Comparison of ENCODE assay signal across 22 cellular contexts in genomic region chr3:78023257-78023656, GRCh38.
DNase-seq lines count a peak whose midpoint lies in the region; ATAC-seq, FAIRE-seq and TF ChIP-seq lines count a peak whose summit lies in the region.
"Had no signal": no experiment of that assay in that cellular context is flagged by ENCODE, and none has a peak within 500 bp of the region (broad histone marks: within the 10 kb centered on the region; RNA-seq: fewer than 3 reads in every experiment).

No MANE protein-coding gene starts in this region.

- POLR2A ChIA-PET in A549 (lab: Yijun Ruan, JAX) (no interaction called here), IMR-90 (lab: Charles Lee; ENCODE audit: unreplicated experiment) (no interaction called here), K562 (lab: Yijun Ruan, JAX) (no interaction called here)

- FAIRE-seq in A549 (lab: Jason Lieb, UNC): no peak
- FAIRE-seq in K562 (lab: Jason Lieb, UNC): no peak
- FAIRE-seq: A204.1, GM12891, GM18507 had no signal

- H4K5ac ChIP-seq in IMR-90 (ENCODE audit: low read depth, low read length): no peak overlapping the region

- no peak overlapping the region for H3K14ac ChIP-seq in IMR-90 (replicated peaks; ENCODE audit: low read depth, low read length)

- H3K4me1 ChIP-seq in A549 (no peaks in the 10 kb centered on the region), IMR-90 (ENCODE audit: control insufficient read depth, insufficient read depth, low read length) (no peaks in the 10 kb centered on the region), K562 (replicated peaks in 1 of 2; ENCODE audit: control insufficient read depth in 2 of 2, insufficient read depth in 2 of 2, low read length in 2 of 2) (no peaks in the 10 kb centered on the region)
- H3K4me1 ChIP-seq: BLaER1 treated with 17β-estradiol and CSF1 and Interleukin-3, amounts not matched to agents 10 nM and 100 nM had no signal

- H3K9me3 Mint-ChIP-seq in activated naive CD8-positive, alpha-beta T cell treated with anti-CD3 and anti-CD28 coated beads, Interleukin-2, amount 50 U/mL, for 24 hours: peaks cover 18% of the 10 kb centered on the region

- intact Hi-C loops in IMR-90 (cut with micrococcal nuclease): no loop called here
- intact Hi-C loops in K562 (cut with micrococcal nuclease): no loop called here

- H3K4me3 ChIP-seq in A549 (no peak overlapping the region), IMR-90 (ENCODE audit: insufficient read depth, low read depth, low read length) (no peak overlapping the region), K562 (no peak overlapping the region)
- H3K4me3 ChIP-seq: BLaER1 treated with 17β-estradiol and CSF1 and Interleukin-3, amounts not matched to agents 10 nM and 100 nM had no signal

- H3K27me3 Mint-ChIP-seq in activated naive CD8-positive, alpha-beta T cell treated with anti-CD3 and anti-CD28 coated beads, Interleukin-2, amount 50 U/mL, for 24 hours: no peaks in the 10 kb centered on the region
- H3K27me3 Mint-ChIP-seq: CD4-positive, alpha-beta memory T cell had no signal

- ATAC-seq in A549: no peak
- ATAC-seq in IMR-90 (ENCODE audit: low read depth): no peak
- ATAC-seq in K562: no peak
- ATAC-seq in activated naive CD8-positive, alpha-beta T cell treated with anti-CD3 and anti-CD28 coated beads, Interleukin-2, amount 50 U/mL, for 24 hours: no peak

- H3K27me3 ChIP-seq in IMR-90 (ENCODE audit: control insufficient read depth, insufficient read depth, low read length) (no peaks in the 10 kb centered on the region), K562 (ENCODE audit: control insufficient read depth in 2 of 2, insufficient read depth in 2 of 2, low read length in 2 of 2) (no peaks in the 10 kb centered on the region)
- H3K27me3 ChIP-seq: BE2C; BLaER1 treated with 17β-estradiol and CSF1 and Interleukin-3, amounts not matched to agents 10 nM and 100 nM had no signal

- H2AK9ac ChIP-seq in IMR-90 (replicated peaks; ENCODE audit: low read depth, low read length, poor library complexity): no peak overlapping the region

- H2BK120ac ChIP-seq in IMR-90 (ENCODE audit: low read depth, low read length): no peak overlapping the region

- H3K9ac ChIP-seq in IMR-90 (ENCODE audit: low read depth, low read length): no peak overlapping the region
- H3K9ac ChIP-seq in K562 (ENCODE audit: insufficient read depth in 1 of 2, low read depth in 2 of 2, low read length in 2 of 2): no peak overlapping the region
- H3K9ac ChIP-seq: BLaER1 treated with 17β-estradiol and CSF1 and Interleukin-3, amounts not matched to agents 10 nM and 100 nM had no signal

- H3K4me2 ChIP-seq in A549 (no peak overlapping the region), IMR-90 (ENCODE audit: low read depth, low read length) (no peak overlapping the region), K562 (ENCODE audit: insufficient read depth, low read length) (no peak overlapping the region)
- H3K4me2 ChIP-seq: BLaER1 treated with 17β-estradiol and CSF1 and Interleukin-3, amounts not matched to agents 10 nM and 100 nM had no signal

- H4K20me1 ChIP-seq in IMR-90 (ENCODE audit: insufficient read depth, low read length) (no peaks in the 10 kb centered on the region), K562 (replicated peaks; ENCODE audit: control insufficient read depth, insufficient read depth, low read length) (no peaks in the 10 kb centered on the region)
- H4K20me1 ChIP-seq: BLaER1 treated with 17β-estradiol and CSF1 and Interleukin-3, amounts not matched to agents 10 nM and 100 nM had no signal

- no peak overlapping the region for H2AFZ ChIP-seq in IMR-90 (replicated peaks; ENCODE audit: low read length, poor library complexity)
- no peak overlapping the region for H2AFZ ChIP-seq in K562 (ENCODE audit: low read depth, low read length)

- H3K9me1 ChIP-seq in IMR-90 (ENCODE audit: insufficient read depth, low read length) (no peaks in the 10 kb centered on the region), K562 (ENCODE audit: control insufficient read depth, insufficient read depth, low read length) (no peaks in the 10 kb centered on the region)

- dilution Hi-C loops in IMR-90 (cut with HindIII; ENCODE audit: low sequenced_read_pairs, unreplicated experiment): no loop called here

- DNase-seq in A549 (ENCODE audit: low read depth in 1 of 2, low spot score in 1 of 2): no peak
- no peak for DNase-seq in IMR-90
- DNase-seq in K562 (ENCODE audit: extremely low read depth in 1 of 4, low spot score in 3 of 4): no peak
- no peak for DNase-seq in GM19240 (ENCODE audit: insufficient read length, low spot score)
- DNase-seq in pons (ENCODE audit: low spot score): no peak
- no peak for DNase-seq in activated naive CD8-positive, alpha-beta T cell treated with anti-CD3 and anti-CD28 coated beads, Interleukin-2, amount 50 U/mL, for 24 hours
- DNase-seq: ACHN; AML-193; BE2C; Calu3; CD4-positive, alpha-beta memory T cell; COR-L47; DMS53; DMS79 treated with DMSO at 0.1 percent for 48 hours; GF-D8; GOT3; H7; HCEC 1CT had no signal

- no peaks in the 10 kb centered on the region for H3K9me3 ChIP-seq in A549
- H3K9me3 ChIP-seq in IMR-90 (ENCODE audit: control insufficient read depth, insufficient read depth, low read length): no peaks in the 10 kb centered on the region
- H3K9me3 ChIP-seq in K562 (replicated peaks; ENCODE audit: control insufficient read depth, insufficient read depth, low read depth, low read length): no peaks in the 10 kb centered on the region
- H3K9me3 ChIP-seq: BE2C; BLaER1 treated with 17β-estradiol and CSF1 and Interleukin-3, amounts not matched to agents 10 nM and 100 nM had no signal

- H3K4me1 Mint-ChIP-seq in activated naive CD8-positive, alpha-beta T cell treated with anti-CD3 and anti-CD28 coated beads, Interleukin-2, amount 50 U/mL, for 24 hours: no peaks in the 10 kb centered on the region
- H3K4me1 Mint-ChIP-seq: CD4-positive, alpha-beta memory T cell had no signal

- no peak for TF ChIP-seq RAD21 in A549 (conservative IDR thresholded peaks at IDR 0.05 in 1 of 2, IDR thresholded peaks at IDR 0.05 in 1 of 2)
- no peak for TF ChIP-seq RAD21 in IMR-90 (IDR thresholded peaks at IDR 0.05; ENCODE audit: low read length)
- TF ChIP-seq RAD21 in K562 (CRISPR knock-in tag; conservative IDR thresholded peaks at IDR 0.05 in 1 of 2, IDR thresholded peaks at IDR 0.05 in 1 of 2): no peak

- no peak overlapping the region for H3K18ac ChIP-seq in IMR-90 (ENCODE audit: low read depth, low read length)

- no peak overlapping the region for H4K91ac ChIP-seq in IMR-90 (ENCODE audit: insufficient read depth, low read depth, low read length)

- TF ChIP-seq CTCF in A549 (IDR thresholded peaks at IDR 0.05) (no peak), IMR-90 (conservative IDR thresholded peaks at IDR 0.05; ENCODE audit: low read depth, low read length) (no peak), K562 (IDR thresholded peaks at IDR 0.05 in 2 of 3, conservative IDR thresholded peaks at IDR 0.05 in 1 of 3; ENCODE audit: insufficient read depth in 2 of 3, low read depth in 1 of 3, low read length in 3 of 3) (no peak)

- H4K8ac ChIP-seq in IMR-90 (ENCODE audit: low read depth in 2 of 2, low read length in 2 of 2): no peak overlapping the region

- no peak overlapping the region for H3K4me3 Mint-ChIP-seq in activated naive CD8-positive, alpha-beta T cell treated with anti-CD3 and anti-CD28 coated beads, Interleukin-2, amount 50 U/mL, for 24 hours
- H3K4me3 Mint-ChIP-seq: CD4-positive, alpha-beta memory T cell had no signal

- H3K27ac ChIP-seq in A549: no peak overlapping the region
- H3K27ac ChIP-seq in IMR-90 (ENCODE audit: insufficient read depth, low read length): no peak overlapping the region
- H3K27ac ChIP-seq in K562 (ENCODE audit: extremely low read depth, low read depth, low read length): no peak overlapping the region
- H3K27ac ChIP-seq: BLaER1 treated with 17β-estradiol and CSF1 and Interleukin-3, amounts not matched to agents 10 nM and 100 nM had no signal

- H3K23ac ChIP-seq in IMR-90 (ENCODE audit: low read depth, low read length): no peak overlapping the region

- 60% methylated on average over 3 of the region's 3 CpGs for WGBS in A549 (ENCODE audit: missing lambda C conversion rate)
- no CpG with 5 or more reads among the region's 3 CpGs for WGBS in IMR-90 (ENCODE audit: extremely low coverage in 2 of 2, insufficient read length in 1 of 2), 2 experiments
- 0% methylated on average over 3 of the region's 3 CpGs for WGBS in K562 (ENCODE audit: insufficient coverage, low coverage, missing lambda C conversion rate)

- H3K56ac ChIP-seq in IMR-90 (ENCODE audit: extremely low read depth, insufficient read depth, low read length): no peak overlapping the region

- H3K79me1 ChIP-seq in IMR-90 (ENCODE audit: low read depth in 1 of 2, low read length in 2 of 2): no peaks in the 10 kb centered on the region

- CTCF ChIA-PET in A549 (lab: Yijun Ruan, JAX): no interaction called here
- CTCF ChIA-PET in IMR-90 (lab: Yijun Ruan, JAX): no interaction called here
- CTCF ChIA-PET in K562 (lab: Yijun Ruan, JAX; ENCODE audit: low intra/inter-chr PET ratio): no interaction called here

- H3K36me3 Mint-ChIP-seq in activated naive CD8-positive, alpha-beta T cell treated with anti-CD3 and anti-CD28 coated beads, Interleukin-2, amount 50 U/mL, for 24 hours (ENCODE audit: low read depth): no peaks in the 10 kb centered on the region
- H3K36me3 Mint-ChIP-seq: CD4-positive, alpha-beta memory T cell had no signal

- BruUV-seq in IMR-90 (replicated peaks; lab: Mats Ljungman, UMichigan) (no TSS peak), K562 (replicated peaks; lab: Mats Ljungman, UMichigan) (no TSS peak)

- H3K79me2 ChIP-seq in K562 (ENCODE audit: control insufficient read depth, insufficient read depth, low read length): no peaks in the 10 kb centered on the region

- no peak overlapping the region for H2BK5ac ChIP-seq in IMR-90 (ENCODE audit: low read depth, low read length, poor library complexity, severe bottlenecking)

- in situ Hi-C loops in IMR-90 (cut with MboI; ENCODE audit: low sequenced_read_pairs) (no loop called here), K562 (cut with MboI) (no loop called here)

- H2AK5ac ChIP-seq in IMR-90 (ENCODE audit: low read depth, low read length): no peak overlapping the region

- H3K27ac Mint-ChIP-seq in activated naive CD8-positive, alpha-beta T cell treated with anti-CD3 and anti-CD28 coated beads, Interleukin-2, amount 50 U/mL, for 24 hours: no peak overlapping the region
- H3K27ac Mint-ChIP-seq: CD4-positive, alpha-beta memory T cell had no signal

- no peak overlapping the region for H2BK15ac ChIP-seq in IMR-90 (ENCODE audit: low read depth, low read length)

- TF ChIP-seq POLR2A in A549 (IDR thresholded peaks at IDR 0.05; ENCODE audit: low read length) (no peak), IMR-90 (IDR thresholded peaks at IDR 0.05; ENCODE audit: low read depth, low read length) (no peak), K562 (conservative IDR thresholded peaks at IDR 0.05) (no peak)

- no peak overlapping the region for H3K4ac ChIP-seq in IMR-90 (ENCODE audit: low read depth, low read length)

- no peaks in the 10 kb centered on the region for H3K36me3 ChIP-seq in IMR-90 (ENCODE audit: control insufficient read depth, insufficient read depth, low read length)
- no peaks in the 10 kb centered on the region for H3K36me3 ChIP-seq in K562 (ENCODE audit: control insufficient read depth, insufficient read depth, low read length)
- H3K36me3 ChIP-seq: BLaER1 treated with 17β-estradiol and CSF1 and Interleukin-3, amounts not matched to agents 10 nM and 100 nM had no signal

- H2BK20ac ChIP-seq in IMR-90 (ENCODE audit: low read depth, low read length): no peak overlapping the region

- TF ChIP-seq EP300 in A549 (IDR thresholded peaks at IDR 0.05): no peak
- no peak for TF ChIP-seq EP300 in K562 (IDR thresholded peaks at IDR 0.05; ENCODE audit: low read length)

Comparison
In these comparisons a context has a peak if more than half of its experiments do, and no peak if none do; other contexts are left out.
1. Of the 35 proteins assayed by ChIP-seq in both K562 and A549: peak only in K562: none; only in A549: MAFK; in both: none; in neither: 34.